ENCODE assay signal across 12 cellular contexts in genomic region chr3:11662392-11662990, GRCh38. TPM values are rescaled to one million over a fixed set of nuclear protein-coding genes. Genes with fewer than 3 reads are reported as not detected.
A peak's percentile ranks its signal among the peaks of the same experiment; 100 is the strongest.
DNase-seq lines count a peak whose midpoint lies in the region; ATAC-seq, FAIRE-seq and TF ChIP-seq lines count a peak whose summit lies in the region.
"Had no signal": no experiment of that assay in that cellular context is flagged by ENCODE, and none has a peak within 500 bp of the region (broad histone marks: within the 10 kb centered on the region; RNA-seq: fewer than 3 reads in every experiment).

No MANE protein-coding gene starts in this region.

- no peak overlapping the region for H3K4me3 Mint-ChIP-seq in glutamatergic neuron (ENCODE audit: unreplicated experiment)
- no peak overlapping the region for H3K4me3 Mint-ChIP-seq in T-cell

- TF ChIP-seq CTCF in 22Rv1 (IDR thresholded peaks at IDR 0.05) (peak; percentile 37), VCaP (conservative IDR thresholded peaks at IDR 0.05) (peak; percentile 55), glutamatergic neuron (IDR thresholded peaks at IDR 0.05; ENCODE audit: partially characterized antibody, unreplicated experiment) (peak; percentile 36)

- no peaks in the 10 kb centered on the region for H3K36me3 Mint-ChIP-seq in glutamatergic neuron (ENCODE audit: unreplicated experiment)
- peaks cover 6% of the 10 kb centered on the region for H3K36me3 Mint-ChIP-seq in T-cell

- H3K9me3 Mint-ChIP-seq in glutamatergic neuron (ENCODE audit: unreplicated experiment) = peaks cover 2% of the 10 kb centered on the region
- H3K9me3 Mint-ChIP-seq in T-cell = peaks cover 0 to 3% (median 0%) of the 10 kb centered on the region in 3 donors

- H3K27ac Mint-ChIP-seq in glutamatergic neuron (ENCODE audit: unreplicated experiment) (no peak overlapping the region), T-cell (no peak overlapping the region)

- no peaks in the 10 kb centered on the region for H3K27me3 Mint-ChIP-seq in glutamatergic neuron (ENCODE audit: unreplicated experiment)
- H3K27me3 Mint-ChIP-seq in T-cell = no peaks in the 10 kb centered on the region

- no peak for TF ChIP-seq POLR2A in H54 (IDR thresholded peaks at IDR 0.05; ENCODE audit: low read depth, low read length)

- POLR2A ChIA-PET in T-cell (lab: Charles Lee) = no interaction called here

- H3K4me1 Mint-ChIP-seq in glutamatergic neuron (ENCODE audit: low read depth, unreplicated experiment) (no peaks in the 10 kb centered on the region), T-cell (peaks cover 0 to 3% (median 0%) of the 10 kb centered on the region in 3 donors)

- ATAC-seq in T-cell (replicated peaks in 1 of 4) (no peak), GM19467 (IDR thresholded peaks at IDR 0.05; ENCODE audit: unreplicated experiment) (no peak)
- no peak for ATAC-seq in activated CD4-positive, CD25-positive, alpha-beta regulatory T cell treated with anti-CD3 and anti-CD28 coated beads, Interleukin-2, amount 50 U/mL, for 24 hours

- CTCF ChIA-PET in T-cell (lab: Charles Lee) = interaction anchor here in 1 of 2 donors (0.6 to 1.1 kb wide), 3 partner anchors 12 to 1326 kb away, joined by 3 read pairs; no protein-coding TSS in a partner anchor

- peak; percentile 66 for FAIRE-seq in H54 (lab: Jason Lieb, UNC)
- FAIRE-seq: frontal cortex had no signal

- H3K27ac ChIP-seq in 22Rv1 = no peak overlapping the region
- H3K27ac ChIP-seq in VCaP = no peak overlapping the region
- H3K27ac ChIP-seq: BLaER1 treated with 17β-estradiol and CSF1 and Interleukin-3, amounts not matched to agents 10 nM and 100 nM had no signal

- DNase-seq in H54 (ENCODE audit: insufficient read length, low spot score) (peak; percentile 20), glutamatergic neuron (no peak), T-cell (no peak), HK-2 (ENCODE audit: unreplicated experiment) (no peak)
- DNase-seq: NCI-H2029, stomach had no signal

RNA-seq across cellular contexts. Expression of gene VGLL4, which starts 18.8 kb away (rescaled TPM):
- total RNA-seq in glutamatergic neuron (ENCODE audit: unreplicated experiment) (29.4 TPM), T-cell (10 to 100 TPM; 24.7 to 33.4 (median 28.4) TPM)
